11 cellular contexts compared by ENCODE assay signal in genomic region chr6:56101141-56101553, GRCh38.
DNase-seq lines count a peak whose midpoint lies in the region; ATAC-seq and TF ChIP-seq lines count a peak whose summit lies in the region.
"Had no signal": no experiment of that assay in that cellular context is flagged by ENCODE, and none has a peak within 500 bp of the region (broad histone marks: within the 10 kb centered on the region; RNA-seq: fewer than 3 reads in every experiment).

No MANE protein-coding gene starts in this region.

- H3K9ac ChIP-seq in SK-N-MC (ENCODE audit: insufficient read length) = no peak overlapping the region
- H3K9ac ChIP-seq: KMS-11 had no signal

- ATAC-seq in GM21447 (IDR thresholded peaks at IDR 0.05; ENCODE audit: unreplicated experiment) = no peak
- no peak for ATAC-seq in HG03469 (IDR thresholded peaks at IDR 0.05; ENCODE audit: unreplicated experiment)

- DNase-seq in AG04450 (ENCODE audit: low read depth, low spot score) (peak; percentile 81), HK-2 (ENCODE audit: unreplicated experiment) (peak; percentile 7), SK-N-MC (ENCODE audit: low read depth, low spot score) (peak; percentile 97), foreskin fibroblast (peak; percentile 93 to 95), islet precursor cell (no peak), right atrium auricular region (ENCODE audit: low spot score) (no peak)
- DNase-seq: activated naive CD4-positive, alpha-beta T cell treated with Interleukin-2 at 50 U/mL for 16 hours; T-helper 9 cell had no signal

- no peaks in the 10 kb centered on the region for H3K4me1 ChIP-seq in right atrium auricular region

- POLR2A ChIA-PET in AG04450 (lab: Yijun Ruan, JAX) = no interaction called here

- peaks cover 46% of the 10 kb centered on the region for H3K36me3 ChIP-seq in SK-N-MC (ENCODE audit: insufficient read depth, low read length)
- H3K36me3 ChIP-seq in right atrium auricular region = no peaks in the 10 kb centered on the region

- no peaks in the 10 kb centered on the region; the same call in 1 of the 2 replicates for H3K9me3 ChIP-seq in AG04450 (ENCODE audit: control insufficient read depth, insufficient read depth, low read length)
- peaks cover under 1% of the 10 kb centered on the region; the same call in 1 of the 2 replicates for H3K9me3 ChIP-seq in SK-N-MC (ENCODE audit: low read depth, low read length)
- H3K9me3 ChIP-seq in right atrium auricular region = no peaks in the 10 kb centered on the region

- TF ChIP-seq CTCF in AG04450 (IDR thresholded peaks at IDR 0.05; ENCODE audit: low read depth, low read length) (no peak), foreskin fibroblast (IDR thresholded peaks at IDR 0.05; ENCODE audit: low read depth, low read length) (no peak), right atrium auricular region (IDR thresholded peaks at IDR 0.05) (no peak)

- H3K27me3 ChIP-seq in AG04450 (ENCODE audit: control insufficient read depth, insufficient read depth, low read length) = no peaks in the 10 kb centered on the region
- H3K27me3 ChIP-seq in right atrium auricular region = no peaks in the 10 kb centered on the region

- H3K4me3 ChIP-seq in AG04450 (ENCODE audit: low read depth, low read length) = no peak overlapping the region
- H3K4me3 ChIP-seq in SK-N-MC = peak overlapping the region; percentile 20; the same call in 1 of the 2 replicates
- H3K4me3 ChIP-seq in foreskin fibroblast (ENCODE audit: low read depth in 1 of 2, low read length in 2 of 2) = no peak overlapping the region
- H3K4me3 ChIP-seq in right atrium auricular region = no peak overlapping the region

- peak overlapping the region; percentile 53 for H3K27ac ChIP-seq in AG04450 (ENCODE audit: low read depth, low read length)
- peak overlapping the region; percentile 94 for H3K27ac ChIP-seq in SK-N-MC
- H3K27ac ChIP-seq in right atrium auricular region = no peak overlapping the region
- H3K27ac ChIP-seq: KMS-11 had no signal

- CTCF ChIA-PET in AG04450 (lab: Charles Lee) = no interaction called here

Comparison
In these comparisons a context has a peak if more than half of its experiments do, and no peak if none do; other contexts are left out.
1. DNase-seq: peak in AG04450 (single experiment), HK-2 (single experiment), SK-N-MC (single experiment) and foreskin fibroblast (2 of 2); none in islet precursor cell (single experiment) and right atrium auricular region (single experiment).
2. H3K27ac ChIP-seq: peak in AG04450 (single experiment) and SK-N-MC (single experiment); none in right atrium auricular region (0 of 2).